ENCODE assay signal across 14 cellular contexts in the genomic region with DNA sequence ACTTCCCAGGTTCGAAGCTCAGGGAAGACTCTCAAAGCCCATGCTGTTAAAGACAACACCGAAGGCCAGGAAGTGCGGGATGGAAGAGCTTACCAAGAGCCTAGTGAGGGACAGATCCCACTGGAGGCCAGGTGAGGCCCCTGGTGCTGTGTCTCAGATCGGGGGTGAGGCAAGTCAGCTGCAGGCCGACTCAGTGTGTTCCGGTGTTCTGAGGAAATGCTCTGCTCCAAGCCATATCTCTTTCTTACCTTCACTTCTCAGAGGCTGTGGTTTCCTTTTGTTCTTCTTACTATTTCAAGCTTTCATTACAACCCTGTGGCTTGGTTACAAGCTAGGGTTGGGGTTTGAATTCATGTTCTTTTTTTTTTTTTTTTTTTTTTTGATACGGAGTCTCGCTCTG.
DNase-seq lines count a peak whose midpoint lies in the region; ATAC-seq lines count a peak whose summit lies in the region.
"Had no signal": no experiment of that assay in that cellular context is flagged by ENCODE, and none has a peak within 500 bp of the region (broad histone marks: within the 10 kb centered on the region; RNA-seq: fewer than 3 reads in every experiment).

No MANE protein-coding gene starts in this region.

- no peaks in the 10 kb centered on the region for H3K27me3 Mint-ChIP-seq in activated CD4-positive, alpha-beta T cell treated with anti-CD3 and anti-CD28 coated beads for 36 hours
- H3K27me3 Mint-ChIP-seq in stimulated activated naive CD8-positive, alpha-beta T cell treated with anti-CD3 and anti-CD28 coated beads, Interleukin-15, amount 100 ng/mL, for 72 hours, result no peaks in the 10 kb centered on the region

- peak overlapping the region; percentile 45 for H3K27ac Mint-ChIP-seq in activated CD4-positive, alpha-beta T cell treated with anti-CD3 and anti-CD28 coated beads for 36 hours
- peak overlapping the region in 1 of 2 donors; percentile 9 for H3K27ac Mint-ChIP-seq in stimulated activated naive CD8-positive, alpha-beta T cell treated with anti-CD3 and anti-CD28 coated beads, Interleukin-15, amount 100 ng/mL, for 72 hours

- H3K4me1 Mint-ChIP-seq in activated CD4-positive, alpha-beta T cell treated with anti-CD3 and anti-CD28 coated beads for 36 hours, result peaks cover 56% of the 10 kb centered on the region
- H3K4me1 Mint-ChIP-seq in stimulated activated naive CD8-positive, alpha-beta T cell treated with anti-CD3 and anti-CD28 coated beads, Interleukin-15, amount 100 ng/mL, for 72 hours, result peaks cover 57% of the 10 kb centered on the region

- POLR2A ChIA-PET in activated CD4-positive, alpha-beta T cell treated with anti-CD3 and anti-CD28 coated beads for 36 hours (lab: Charles Lee), result interaction anchor here (0.7 to 1.0 kb wide), 3 partner anchors 63 to 1277 kb away, joined by 3 read pairs; no protein-coding TSS in a partner anchor

- intact Hi-C loops in activated CD4-positive, alpha-beta T cell treated with anti-CD3 and anti-CD28 coated beads for 36 hours (cut with DNase I, micrococcal nuclease), result loop anchor here (2.0 to 10.0 kb wide), 4 partner anchors 669 to 1639 kb away; partner anchors contain the start of gene TSHZ2 (in 1 of the 2)

- H3K36me3 Mint-ChIP-seq in activated CD4-positive, alpha-beta T cell treated with anti-CD3 and anti-CD28 coated beads for 36 hours (ENCODE audit: low read depth), result no peaks in the 10 kb centered on the region

- ATAC-seq in activated CD4-positive, alpha-beta T cell treated with anti-CD3 and anti-CD28 coated beads for 36 hours, result peak; percentile 87
- peak; percentile 92 for ATAC-seq in stimulated activated naive CD8-positive, alpha-beta T cell treated with anti-CD3 and anti-CD28 coated beads, Interleukin-15, amount 100 ng/mL, for 72 hours
- ATAC-seq in HG03521 (IDR thresholded peaks at IDR 0.05; ENCODE audit: unreplicated experiment) (no peak), HG02642 (IDR thresholded peaks at IDR 0.05; ENCODE audit: poor library complexity, unreplicated experiment) (no peak)

- CTCF ChIA-PET in activated CD4-positive, alpha-beta T cell treated with anti-CD3 and anti-CD28 coated beads for 36 hours (lab: Charles Lee), result interaction anchor here (0.6 to 1.7 kb wide), 5 partner anchors 41 to 1242 kb away, joined by 3 to 5 read pairs (median 3); no protein-coding TSS in a partner anchor

- no peak overlapping the region for H3K4me3 Mint-ChIP-seq in activated CD4-positive, alpha-beta T cell treated with anti-CD3 and anti-CD28 coated beads for 36 hours
- H3K4me3 Mint-ChIP-seq in stimulated activated naive CD8-positive, alpha-beta T cell treated with anti-CD3 and anti-CD28 coated beads, Interleukin-15, amount 100 ng/mL, for 72 hours, result peak overlapping the region; percentile 28 to 53

- DNase-seq in activated CD4-positive, alpha-beta T cell treated with anti-CD3 and anti-CD28 coated beads for 36 hours, result peak; percentile 49
- no peak for DNase-seq in activated CD4-positive, alpha-beta T cell treated with anti-CD3 and anti-CD28 coated beads for 1 hour
- DNase-seq in activated CD8-positive, alpha-beta memory T cell treated with anti-CD3 and anti-CD28 coated beads, Interleukin-2, amount 50 U/mL, for 48 hours, result peak; percentile 63
- DNase-seq in central memory CD4-positive, alpha-beta T cell, result peak; percentile 28
- peak; percentile 11 to 16 for DNase-seq in stimulated activated naive CD8-positive, alpha-beta T cell treated with anti-CD3 and anti-CD28 coated beads, Interleukin-15, amount 100 ng/mL, for 72 hours
- DNase-seq in activated CD4-positive, CD25-positive, alpha-beta regulatory T cell treated with anti-CD3 and anti-CD28 coated beads, Interleukin-2, amount 50 U/mL, for 72 hours, result no peak
- DNase-seq: GOT3, left ventricle myocardium inferior, NCI-H187, OCI-M1, SJCRH30, testis had no signal

- H3K9me3 Mint-ChIP-seq in activated CD4-positive, alpha-beta T cell treated with anti-CD3 and anti-CD28 coated beads for 36 hours (ENCODE audit: low read depth), result peaks cover 3% of the 10 kb centered on the region
- H3K9me3 Mint-ChIP-seq in stimulated activated naive CD8-positive, alpha-beta T cell treated with anti-CD3 and anti-CD28 coated beads, Interleukin-15, amount 100 ng/mL, for 72 hours, result no peaks in the 10 kb centered on the region

Comparison
In these comparisons a context has a peak if more than half of its experiments do, and no peak if none do; other contexts are left out.
1. DNase-seq: peak in activated CD4-positive, alpha-beta T cell treated with anti-CD3 and anti-CD28 coated beads for 36 hours (single experiment), activated CD8-positive, alpha-beta memory T cell treated with anti-CD3 and anti-CD28 coated beads, Interleukin-2, amount 50 U/mL, for 48 hours (single experiment), central memory CD4-positive, alpha-beta T cell (single experiment) and stimulated activated naive CD8-positive, alpha-beta T cell treated with anti-CD3 and anti-CD28 coated beads, Interleukin-15, amount 100 ng/mL, for 72 hours (2 of 2); none in activated CD4-positive, alpha-beta T cell treated with anti-CD3 and anti-CD28 coated beads for 1 hour (single experiment) and activated CD4-positive, CD25-positive, alpha-beta regulatory T cell treated with anti-CD3 and anti-CD28 coated beads, Interleukin-2, amount 50 U/mL, for 72 hours (single experiment).
2. ATAC-seq: peak in activated CD4-positive, alpha-beta T cell treated with anti-CD3 and anti-CD28 coated beads for 36 hours (single experiment) and stimulated activated naive CD8-positive, alpha-beta T cell treated with anti-CD3 and anti-CD28 coated beads, Interleukin-15, amount 100 ng/mL, for 72 hours (single experiment); none in HG03521 (single experiment) and HG02642 (single experiment).